8 cellular contexts compared by ENCODE assay signal in the genomic region with DNA sequence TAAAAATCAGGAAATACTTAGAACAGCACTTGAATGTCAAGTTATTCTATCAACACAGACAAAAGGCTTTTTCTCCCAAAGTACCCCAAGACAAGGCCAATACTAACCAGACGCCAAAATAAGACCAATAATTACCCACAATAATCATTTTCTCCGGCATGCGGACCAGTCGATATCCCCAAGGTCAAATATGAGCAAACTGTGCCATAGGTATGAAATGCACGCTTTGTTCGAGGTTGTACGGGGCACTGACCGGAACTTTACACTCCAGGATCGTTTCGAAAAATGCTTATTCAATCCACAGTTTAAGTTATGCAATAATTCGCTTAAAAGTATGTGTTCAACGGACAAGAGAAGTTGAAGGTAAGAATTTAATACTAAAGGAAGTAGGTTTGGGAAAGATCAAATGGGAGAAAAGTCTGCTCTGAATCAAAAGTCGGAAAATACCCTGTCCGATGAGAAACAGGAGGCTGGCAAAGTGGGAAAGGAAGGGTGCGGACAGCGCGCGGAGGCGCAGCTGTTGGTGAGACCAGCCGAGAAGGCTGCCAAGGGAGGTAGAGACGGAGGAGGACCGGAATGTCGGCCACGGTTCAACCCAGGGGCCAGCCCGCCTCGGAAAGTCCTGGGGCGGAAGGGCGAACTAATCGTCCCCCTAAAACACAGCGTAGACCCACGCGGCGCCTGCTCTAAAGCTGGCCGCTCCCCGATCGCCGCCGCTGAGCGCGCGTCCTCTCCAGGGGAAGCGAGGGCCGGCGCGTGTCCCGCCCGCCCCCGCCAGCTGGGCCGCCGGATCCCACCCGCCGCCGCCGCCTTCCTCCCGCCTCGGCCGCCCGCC. TPM values are rescaled to one million over a fixed set of nuclear protein-coding genes. Genes with fewer than 3 reads are reported as not detected.
DNase-seq lines count a peak whose midpoint lies in the region; FAIRE-seq and TF ChIP-seq lines count a peak whose summit lies in the region.

No MANE protein-coding gene starts in this region.

- H3K18ac ChIP-seq in H1 (ENCODE audit: extremely low read depth, low read length) (peak overlapping the region; percentile 85; the same call in 1 of the 2 replicates), mesendoderm (ENCODE audit: low read length) (peak overlapping the region; percentile 94)

- no peak overlapping the region for H3K14ac ChIP-seq in H1 (ENCODE audit: insufficient read length)

- H3K23me2 ChIP-seq in H1 (ENCODE audit: low read depth, low read length): peaks cover 6% of the 10 kb centered on the region; the same call in 1 of the 2 replicates

- no peak for TF ChIP-seq RAD21 in H1 (IDR thresholded peaks at IDR 0.05 in 1 of 2, conservative IDR thresholded peaks at IDR 0.05 in 1 of 2; ENCODE audit: low read depth in 2 of 2, low read length in 2 of 2)

- H4K8ac ChIP-seq in H1 (ENCODE audit: extremely low read depth, insufficient read depth, low read length) (peak overlapping the region; percentile 95; the same call in 1 of the 2 replicates), mesendoderm (ENCODE audit: low read depth, low read length) (no peak overlapping the region)

- H3K36me3 Mint-ChIP-seq in activated T-cell treated with anti-CD3 and anti-CD28 coated beads, Interleukin-2, amount 50 U/mL, for 24 hours (ENCODE audit: low read depth): peaks cover 54% of the 10 kb centered on the region

- no peak for DNase-seq in activated T-cell treated with anti-CD3 and anti-CD28 coated beads, Interleukin-2, amount 50 U/mL, for 24 hours
- DNase-seq in activated T-cell treated with anti-CD3 and anti-CD28 coated beads, Interleukin-2, amount 50 U/mL, for 48 hours: no peak
- DNase-seq in H4 (ENCODE audit: low spot score) (peak; percentile 4), SK-N-DZ (ENCODE audit: low spot score) (peak; percentile 40), H1 (ENCODE audit: low read depth in 1 of 2, low spot score in 2 of 2) (no peak), mesendoderm (peak; percentile 59), transverse colon (peak; percentile 13)

- no peaks in the 10 kb centered on the region for H3K9me3 ChIP-seq in H1 (ENCODE audit: insufficient read depth in 2 of 2, low read depth in 1 of 2, low read length in 1 of 2)
- no peaks in the 10 kb centered on the region for H3K9me3 ChIP-seq in transverse colon

- TF ChIP-seq POLR2A in H1 (IDR thresholded peaks at IDR 0.05; ENCODE audit: control extremely low read depth in 1 of 2, low read depth in 2 of 2, low read length in 2 of 2): no peak; a peak in 1 of 3 replicates
- TF ChIP-seq POLR2A in transverse colon (IDR thresholded peaks at IDR 0.05): no peak

- peaks cover 9% of the 10 kb centered on the region for H3K9me3 Mint-ChIP-seq in activated T-cell treated with anti-CD3 and anti-CD28 coated beads, Interleukin-2, amount 50 U/mL, for 24 hours

- no peak for TF ChIP-seq EP300 in H1 (IDR thresholded peaks at IDR 0.05; ENCODE audit: borderline replicate concordance in 1 of 2, low read depth in 2 of 2, low read length in 2 of 2)
- TF ChIP-seq EP300 in transverse colon (IDR thresholded peaks at IDR 0.05; ENCODE audit: low read depth): no peak

- in situ Hi-C loops in transverse colon (cut with MboI; ENCODE audit: low pct_ligation_motif_present in 1 of 4, low pct_unique_long_range_greater_than_20kb in 1 of 4, low sequenced_read_pairs in 3 of 4): no loop called here

- H2BK120ac ChIP-seq in H1 (replicated peaks; ENCODE audit: low read depth, low read length): peak overlapping the region; percentile 21
- no peak overlapping the region for H2BK120ac ChIP-seq in mesendoderm (ENCODE audit: low read depth, low read length)

- 4% methylated on average over 33 of the region's 58 CpGs; no CpG with 5 or more reads in 1 of the 2 experiments for WGBS in H1 (ENCODE audit: extremely low coverage in 1 of 2, insufficient coverage in 1 of 2, insufficient read length in 1 of 2, insufficient replicate concordance in 2 of 2, low coverage in 1 of 2, low lambda C conversion rate in 2 of 2, missing lambda C conversion rate in 1 of 2), 2 experiments
- WGBS in mesendoderm (ENCODE audit: extremely low coverage, insufficient coverage, low lambda C conversion rate): no CpG with 5 or more reads among the region's 58 CpGs
- 1% methylated on average over 13 to 56 of the region's 58 CpGs for WGBS in transverse colon (ENCODE audit: low coverage in 1 of 2), 2 donors

- H3K4me3 ChIP-seq in KMS-11 (IDR thresholded peaks at IDR 0.05; ENCODE audit: insufficient read depth, low read depth, low read length): no peak overlapping the region
- H3K4me3 ChIP-seq in H1 (ENCODE audit: extremely low read depth in 1 of 4, insufficient read depth in 2 of 4, low read depth in 3 of 4, low read length in 4 of 4): peak overlapping the region; percentile 88 to 97 (median 92)
- H3K4me3 ChIP-seq in mesendoderm (ENCODE audit: low read length): peak overlapping the region; percentile 92
- peak overlapping the region; percentile 63 to 93 (median 74) for H3K4me3 ChIP-seq in transverse colon

- H3K4me2 ChIP-seq in KMS-11: peak overlapping the region; percentile 69
- peak overlapping the region; percentile 79 to 100 for H3K4me2 ChIP-seq in H1 (ENCODE audit: insufficient read depth in 1 of 2, low read depth in 2 of 2, low read length in 2 of 2)
- peak overlapping the region; percentile 66 for H3K4me2 ChIP-seq in mesendoderm (ENCODE audit: low read length)

- peak overlapping the region; percentile 42; the same call in 1 of the 2 replicates for H2BK12ac ChIP-seq in H1 (ENCODE audit: low read depth, low read length)

- POLR2A ChIA-PET in H1 (lab: Charles Lee; ENCODE audit: partially characterized antibody): interaction anchor here (1.2 to 1.7 kb wide), 6 partner anchors 8 to 99 kb away, joined by 4 to 8 read pairs (median 5); partner anchors contain the start of gene CTBS

- H4K20me1 ChIP-seq in KMS-11 (ENCODE audit: insufficient read depth) (no peaks in the 10 kb centered on the region), H1 (replicated peaks in 1 of 2; ENCODE audit: control insufficient read depth in 1 of 2, insufficient read depth in 2 of 2, low read length in 2 of 2) (peaks cover 16 to 20% of the 10 kb centered on the region in 2 experiments)

- peaks cover 46% of the 10 kb centered on the region for H3K4me1 Mint-ChIP-seq in activated T-cell treated with anti-CD3 and anti-CD28 coated beads, Interleukin-2, amount 50 U/mL, for 24 hours (ENCODE audit: low read depth)

- H3K4me1 ChIP-seq in KMS-11 (ENCODE audit: low read depth, poor library complexity, severe bottlenecking) (peaks cover 47% of the 10 kb centered on the region), H1 (replicated peaks in 1 of 4; ENCODE audit: control insufficient read depth in 3 of 4, insufficient read depth in 4 of 4, low read length in 3 of 4) (peaks cover 0 to 10% (median 4%) of the 10 kb centered on the region in 4 experiments; a peak in 6 of 7 replicates), mesendoderm (ENCODE audit: control insufficient read depth, low read depth, low read length) (peaks cover 2% of the 10 kb centered on the region), transverse colon (peaks cover 21 to 53% (median 38%) of the 10 kb centered on the region in 4 donors)

- H2AFZ ChIP-seq in KMS-11 (ENCODE audit: low read depth) (peak overlapping the region; percentile 81), H1 (ENCODE audit: low read length) (0 out of 2 replicates have a peak overlapping the region, but pooled peaks have one; percentile 9)

- H3K79me1 ChIP-seq in H1 (ENCODE audit: low read depth, low read length) (peaks cover 2% of the 10 kb centered on the region; the same call in 1 of the 2 replicates), mesendoderm (ENCODE audit: low read length) (peaks cover 6% of the 10 kb centered on the region)

- intact Hi-C loops in transverse colon (cut with DNase I; ENCODE audit: low total_unique reads): loop anchor here (10.0 kb wide), 2 partner anchors 69 to 99 kb away; partner anchors contain the start of gene CTBS

- H3K27me3 Mint-ChIP-seq in activated T-cell treated with anti-CD3 and anti-CD28 coated beads, Interleukin-2, amount 50 U/mL, for 24 hours: no peaks in the 10 kb centered on the region

- H3K27me3 ChIP-seq in KMS-11 (ENCODE audit: insufficient read depth, low read depth) (no peaks in the 10 kb centered on the region), H1 (replicated peaks in 1 of 4; ENCODE audit: control insufficient read depth in 3 of 4, extremely low read depth in 1 of 4, insufficient read depth in 3 of 4, low read length in 3 of 4) (no peaks in the 10 kb centered on the region), mesendoderm (ENCODE audit: insufficient read depth, low read length, poor library complexity) (no peaks in the 10 kb centered on the region), transverse colon (no peaks in the 10 kb centered on the region)

- peak overlapping the region; percentile 99 for H3K27ac Mint-ChIP-seq in activated T-cell treated with anti-CD3 and anti-CD28 coated beads, Interleukin-2, amount 50 U/mL, for 24 hours

- peak overlapping the region; percentile 64 for H3K27ac ChIP-seq in KMS-11
- peak overlapping the region; percentile 76; the same call in 1 of the 2 replicates for H3K27ac ChIP-seq in H1 (ENCODE audit: low read depth, low read length)
- H3K27ac ChIP-seq in mesendoderm (ENCODE audit: low read depth, low read length): peak overlapping the region; percentile 85
- H3K27ac ChIP-seq in transverse colon: peak overlapping the region; percentile 96 to 99 (median 97)

- H3K4ac ChIP-seq in H1 (replicated peaks; ENCODE audit: insufficient read length, low read depth, low read length): peak overlapping the region; percentile 75
- peak overlapping the region; percentile 62 for H3K4ac ChIP-seq in mesendoderm (ENCODE audit: low read depth, low read length)

- no peaks in the 10 kb centered on the region for H3K36me3 ChIP-seq in KMS-11 (ENCODE audit: insufficient read depth)
- peaks cover 0 to 8% (median 0%) of the 10 kb centered on the region in 4 experiments; a peak in 3 of 8 replicates for H3K36me3 ChIP-seq in H1 (ENCODE audit: control insufficient read depth in 2 of 4, insufficient read depth in 4 of 4, low read length in 3 of 4)
- H3K36me3 ChIP-seq in mesendoderm (ENCODE audit: control insufficient read depth, insufficient read depth, low read length): no peaks in the 10 kb centered on the region
- peaks cover 0 to 7% (median 0%) of the 10 kb centered on the region in 4 donors for H3K36me3 ChIP-seq in transverse colon

- H4K91ac ChIP-seq in H1 (replicated peaks; ENCODE audit: insufficient read length, low read length): no peak overlapping the region

- CTCF ChIA-PET in H1 (lab: Charles Lee; ENCODE audit: partially characterized antibody): interaction anchor here (0.6 to 2.0 kb wide), 13 partner anchors 9 to 708 kb away, joined by 3 to 6 read pairs (median 3); no protein-coding TSS in a partner anchor

- H2BK20ac ChIP-seq in H1 (ENCODE audit: low read length): no peak overlapping the region

- H3K23ac ChIP-seq in H1 (ENCODE audit: insufficient read length) (no peak overlapping the region), mesendoderm (ENCODE audit: low read length) (no peak overlapping the region)

- peak overlapping the region; percentile 65 for H3K9ac ChIP-seq in KMS-11
- H3K9ac ChIP-seq in H1 (replicated peaks in 1 of 4; ENCODE audit: extremely low read depth in 1 of 4, low read depth in 3 of 4, low read length in 3 of 4): peak overlapping the region; percentile 82 to 95 (median 88)
- H3K9ac ChIP-seq in mesendoderm (ENCODE audit: low read length): peak overlapping the region; percentile 92

- H4K5ac ChIP-seq in H1 (ENCODE audit: insufficient read length, low read depth, low read length) (peak overlapping the region; percentile 99), mesendoderm (ENCODE audit: low read length) (no peak overlapping the region)

- H3K79me2 ChIP-seq in KMS-11 (ENCODE audit: insufficient read depth, low read depth) (peaks cover 42% of the 10 kb centered on the region), H1 (ENCODE audit: control insufficient read depth in 1 of 2, insufficient read depth in 2 of 2, low read length in 2 of 2) (peaks cover 3 to 47% of the 10 kb centered on the region in 2 experiments; a peak in 2 of 4 replicates), mesendoderm (ENCODE audit: control insufficient read depth, insufficient read depth, low read length) (peaks cover 26% of the 10 kb centered on the region)

- H2AK5ac ChIP-seq in H1 (ENCODE audit: low read depth, low read length) (no peak overlapping the region), mesendoderm (ENCODE audit: low read length) (no peak overlapping the region)

- H3K4me3 Mint-ChIP-seq in activated T-cell treated with anti-CD3 and anti-CD28 coated beads, Interleukin-2, amount 50 U/mL, for 24 hours: peak overlapping the region; percentile 97

- H2BK15ac ChIP-seq in H1 (ENCODE audit: low read length) (0 out of 2 replicates have a peak overlapping the region, but pooled peaks have one; percentile 20), mesendoderm (replicated peaks; ENCODE audit: low read depth) (no peak overlapping the region)

- H3K56ac ChIP-seq in H1 (replicated peaks; ENCODE audit: insufficient read length, low read depth, low read length) (no peak overlapping the region), mesendoderm (ENCODE audit: low read length) (peak overlapping the region; percentile 95)

- H2BK5ac ChIP-seq in H1 (ENCODE audit: low read depth, low read length): peak overlapping the region; percentile 66; the same call in 1 of the 2 replicates
- no peak overlapping the region for H2BK5ac ChIP-seq in mesendoderm (ENCODE audit: low read length)

- FAIRE-seq in H1 (lab: Jason Lieb, UNC): no peak

- no peak for TF ChIP-seq CTCF in KMS-11 (conservative IDR thresholded peaks at IDR 0.05; ENCODE audit: low read depth, low read length)
- TF ChIP-seq CTCF in H1 (IDR thresholded peaks at IDR 0.05; ENCODE audit: control extremely low read depth in 1 of 3, insufficient read depth in 1 of 3, low read depth in 1 of 3, low read length in 3 of 3): no peak
- TF ChIP-seq CTCF in transverse colon (IDR thresholded peaks at IDR 0.05): no peak

RNA-seq across cellular contexts. Expression of gene SPATA1, which starts 0.8 kb away (rescaled TPM):
- 0.17 TPM in 1 of 2 replicates, not detected in the other for total RNA-seq in H4 (2014; rRNA removed; shearing (Covaris generic))
- not detected in 2 replicates for polyA plus RNA-seq in SK-N-DZ (2014; cell fraction: cytosol; rRNA removed)
- polyA plus RNA-seq in SK-N-DZ (2014; cell fraction: nucleus; rRNA removed): 6.2 TPM in 1 of 2 replicates, not detected in the other
- 1.1 TPM in 2 replicates for total RNA-seq in H1 (2021; fragmentation: NEBNext Ultra II Directional; extraction: Animal tissue kit (Norgen Biotek cat#: 25700))
- 0.51 TPM in 1 of 2 replicates, not detected in the other for polyA plus RNA-seq in H1 (2011; rRNA removed)
- 0.49 TPM for polyA plus RNA-seq in H1 (2011; cell fraction: cytosol; rRNA removed)
- polyA plus RNA-seq in H1 (2011; cell fraction: nucleus; rRNA removed): 1.0 TPM
- polyA plus RNA-seq in H1 (2012, experiment 1 of 2): 0.80 to 1.6 TPM (median 1.3 TPM) in 3 of 4 replicates, not detected in the other
- polyA plus RNA-seq in H1 (2012, experiment 2 of 2): not detected
- 2.3 TPM for polyA plus RNA-seq in H1 (2013, experiment 1 of 2)
- polyA plus RNA-seq in H1 (2013, experiment 2 of 2): 2.5 TPM
- not detected in 2 replicates for polyA minus RNA-seq in H1 (2011; rRNA and poly(A)+ RNA removed)
- polyA minus RNA-seq in H1 (2011; cell fraction: cytosol; rRNA and poly(A)+ RNA removed): not detected
- 2.8 TPM for polyA minus RNA-seq in H1 (2011; cell fraction: nucleus; rRNA and poly(A)+ RNA removed)
- polyA plus RNA-seq in mesendoderm (2013, experiment 1 of 2): 1.4 TPM
- polyA plus RNA-seq in mesendoderm (2013, experiment 2 of 2): 1.1 TPM
- total RNA-seq in transverse colon: 1 to 10 TPM in 1 of 4 donors, under 1 TPM in 1, not detected in 2; 0.14 to 1.6 TPM

RNA-seq across cellular contexts. Expression of gene GNG5, which starts 1.0 kb away (rescaled TPM):
- total RNA-seq in H4 (2014; rRNA removed; shearing (Covaris generic)): 52.2 and 57.3 TPM in 2 replicates
- 36.8 and 46.1 TPM in 2 replicates for polyA plus RNA-seq in SK-N-DZ (2014; cell fraction: cytosol; rRNA removed)
- 31.9 and 48.6 TPM in 2 replicates for polyA plus RNA-seq in SK-N-DZ (2014; cell fraction: nucleus; rRNA removed)
- total RNA-seq in H1 (2021; fragmentation: NEBNext Ultra II Directional; extraction: Animal tissue kit (Norgen Biotek cat#: 25700)): 94.0 and 109 TPM in 2 replicates
- 89.8 and 104 TPM in 2 replicates for polyA plus RNA-seq in H1 (2011; rRNA removed)
- 64.2 TPM for polyA plus RNA-seq in H1 (2011; cell fraction: cytosol; rRNA removed)
- polyA plus RNA-seq in H1 (2011; cell fraction: nucleus; rRNA removed): 95.9 TPM
- 138 to 158 TPM (median 145 TPM) in 4 replicates for polyA plus RNA-seq in H1 (2012, experiment 1 of 2)
- polyA plus RNA-seq in H1 (2012, experiment 2 of 2): 267 TPM
- 223 TPM for polyA plus RNA-seq in H1 (2013, experiment 1 of 2)
- 200 TPM for polyA plus RNA-seq in H1 (2013, experiment 2 of 2)
- 13.9 and 14.8 TPM in 2 replicates for polyA minus RNA-seq in H1 (2011; rRNA and poly(A)+ RNA removed)
- polyA minus RNA-seq in H1 (2011; cell fraction: cytosol; rRNA and poly(A)+ RNA removed): 46.7 TPM
- polyA minus RNA-seq in H1 (2011; cell fraction: nucleus; rRNA and poly(A)+ RNA removed): 34.0 TPM
- 222 TPM for polyA plus RNA-seq in mesendoderm (2013, experiment 1 of 2)
- 221 TPM for polyA plus RNA-seq in mesendoderm (2013, experiment 2 of 2)
- total RNA-seq in transverse colon: 100 to 1,000 TPM in 2 of 4 donors, 10 to 100 TPM in 2; 19.1 to 172 (median 127) TPM

RNA-seq across cellular contexts. Expression of gene RPF1, which starts 26.3 kb away (rescaled TPM):
- total RNA-seq in H4 (2014; rRNA removed; shearing (Covaris generic)): 48.1 and 49.5 TPM in 2 replicates
- polyA plus RNA-seq in SK-N-DZ (2014; cell fraction: cytosol; rRNA removed): 48.5 and 53.9 TPM in 2 replicates
- 37.3 and 39.6 TPM in 2 replicates for polyA plus RNA-seq in SK-N-DZ (2014; cell fraction: nucleus; rRNA removed)
- 41.8 and 42.4 TPM in 2 replicates for total RNA-seq in H1 (2021; fragmentation: NEBNext Ultra II Directional; extraction: Animal tissue kit (Norgen Biotek cat#: 25700))
- 10.4 and 18.7 TPM in 2 replicates for polyA plus RNA-seq in H1 (2011; rRNA removed)
- 27.5 TPM for polyA plus RNA-seq in H1 (2011; cell fraction: cytosol; rRNA removed)
- polyA plus RNA-seq in H1 (2011; cell fraction: nucleus; rRNA removed): 7.5 TPM
- polyA plus RNA-seq in H1 (2012, experiment 1 of 2): 24.3 to 46.3 TPM (median 27.4 TPM) in 4 replicates
- polyA plus RNA-seq in H1 (2012, experiment 2 of 2): 5.8 TPM
- 66.4 TPM for polyA plus RNA-seq in H1 (2013, experiment 1 of 2)
- polyA plus RNA-seq in H1 (2013, experiment 2 of 2): 66.9 TPM
- polyA minus RNA-seq in H1 (2011; rRNA and poly(A)+ RNA removed): 7.5 and 10.5 TPM in 2 replicates
- 10.0 TPM for polyA minus RNA-seq in H1 (2011; cell fraction: cytosol; rRNA and poly(A)+ RNA removed)
- 11.3 TPM for polyA minus RNA-seq in H1 (2011; cell fraction: nucleus; rRNA and poly(A)+ RNA removed)
- 108 TPM for polyA plus RNA-seq in mesendoderm (2013, experiment 1 of 2)
- polyA plus RNA-seq in mesendoderm (2013, experiment 2 of 2): 104 TPM
- 10 to 100 TPM; 14.7 to 38.4 (median 25.9) TPM for total RNA-seq in transverse colon

Comparison
In these comparisons a context has a peak if more than half of its experiments do, and no peak if none do; other contexts are left out.
1. DNase-seq: peak in H4 (single experiment), SK-N-DZ (single experiment), mesendoderm (single experiment) and transverse colon (single experiment); none in activated T-cell treated with anti-CD3 and anti-CD28 coated beads, Interleukin-2, amount 50 U/mL, for 24 hours (single experiment), activated T-cell treated with anti-CD3 and anti-CD28 coated beads, Interleukin-2, amount 50 U/mL, for 48 hours (0 of 2) and H1 (0 of 2).
2. Peak in every context shown above with its lines, with median percentiles within 50 percentile points of each other: H3K27ac ChIP-seq, H3K4me2 ChIP-seq and H3K9ac ChIP-seq.